ENCODE assay signal across 15 cellular contexts in the genomic region with DNA sequence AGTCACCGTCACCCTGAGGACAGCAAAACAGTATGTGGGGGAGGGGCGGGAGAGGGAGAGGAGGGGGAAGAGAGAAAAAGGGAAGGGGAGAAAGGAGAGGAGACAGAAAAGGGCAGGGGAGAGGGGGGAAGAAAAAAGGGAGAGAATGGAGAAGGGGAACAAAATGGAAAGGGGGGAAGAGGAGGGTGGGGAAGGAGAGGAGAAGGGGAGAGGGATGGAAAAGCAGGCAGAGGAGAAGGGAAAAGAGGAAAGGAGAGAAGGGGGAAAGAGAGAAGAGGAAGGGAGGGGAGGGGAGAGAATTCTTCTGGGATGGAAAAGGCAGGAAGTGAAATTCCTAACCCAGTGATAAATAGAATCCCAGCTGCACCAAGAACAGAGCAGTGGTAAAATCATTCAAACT.
A peak's percentile ranks its signal among the peaks of the same experiment; 100 is the strongest.
DNase-seq lines count a peak whose midpoint lies in the region; ATAC-seq and TF ChIP-seq lines count a peak whose summit lies in the region.
"Had no signal": no experiment of that assay in that cellular context is flagged by ENCODE, and none has a peak within 500 bp of the region (broad histone marks: within the 10 kb centered on the region; RNA-seq: fewer than 3 reads in every experiment).

No MANE protein-coding gene starts in this region.

- no peak for DNase-seq in activated naive CD4-positive, alpha-beta T cell treated with anti-CD3 and anti-CD28 coated beads, Interleukin-2, amount 50 U/mL, for 16 hours
- DNase-seq in central memory CD8-positive, alpha-beta T cell (ENCODE audit: low spot score in 2 of 2), result no peak
- no peak for DNase-seq in activated effector memory CD4-positive, alpha-beta T cell treated with anti-CD3 and anti-CD28 coated beads, Interleukin-2, amount 50 U/mL, for 16 hours
- DNase-seq in occipital lobe (lab: John Stamatoyannopoulos, UW), result no peak
- DNase-seq: activated CD4-positive, CD25-positive, alpha-beta regulatory T cell treated with anti-CD3 and anti-CD28 coated beads, Interleukin-2, amount 50 U/mL, for 72 hours; DMS79; foreskin keratinocyte; midbrain; NCI-H2029; NCI-H524 treated with DMSO at 0.1 percent for 48 hours; pancreas had no signal

- H3K27me3 ChIP-seq in OCI-LY3 (ENCODE audit: low read depth, low read length), result no peaks in the 10 kb centered on the region
- H3K27me3 ChIP-seq: foreskin keratinocyte, pancreas had no signal

- H3K27me3 Mint-ChIP-seq in activated naive CD4-positive, alpha-beta T cell treated with anti-CD3 and anti-CD28 coated beads, Interleukin-2, amount 50 U/mL, for 24 hours, result no peaks in the 10 kb centered on the region
- no peaks in the 10 kb centered on the region for H3K27me3 Mint-ChIP-seq in central memory CD8-positive, alpha-beta T cell
- no peaks in the 10 kb centered on the region for H3K27me3 Mint-ChIP-seq in stimulated activated memory B cell treated with anti-CD40 and anti-IgM and Interleukin-4, amounts not matched to agents 10 μg/mL and 1 μg/mL and 100 μg/mL, for 72 hours

- no peak for TF ChIP-seq CTCF in OCI-LY3 (IDR thresholded peaks at IDR 0.05; ENCODE audit: low read depth, low read length)

- peak overlapping the region; percentile 88 for H3K27ac Mint-ChIP-seq in activated naive CD4-positive, alpha-beta T cell treated with anti-CD3 and anti-CD28 coated beads, Interleukin-2, amount 50 U/mL, for 24 hours
- peak overlapping the region; percentile 96 for H3K27ac Mint-ChIP-seq in central memory CD8-positive, alpha-beta T cell (ENCODE audit: low read depth)
- H3K27ac Mint-ChIP-seq in stimulated activated memory B cell treated with anti-CD40 and anti-IgM and Interleukin-4, amounts not matched to agents 10 μg/mL and 1 μg/mL and 100 μg/mL, for 72 hours, result peak overlapping the region; percentile 93

- peak overlapping the region; percentile 79 for H3K4me3 Mint-ChIP-seq in activated naive CD4-positive, alpha-beta T cell treated with anti-CD3 and anti-CD28 coated beads, Interleukin-2, amount 50 U/mL, for 24 hours
- H3K4me3 Mint-ChIP-seq in central memory CD8-positive, alpha-beta T cell, result peak overlapping the region; percentile 73
- peak overlapping the region; percentile 44 for H3K4me3 Mint-ChIP-seq in stimulated activated memory B cell treated with anti-CD40 and anti-IgM and Interleukin-4, amounts not matched to agents 10 μg/mL and 1 μg/mL and 100 μg/mL, for 72 hours

- no peak overlapping the region for H2AFZ ChIP-seq in OCI-LY3 (ENCODE audit: low read depth, low read length)

- ATAC-seq in central memory CD8-positive, alpha-beta T cell (replicated peaks; ENCODE audit: extremely low read depth, poor library complexity, severe bottlenecking), result no peak
- ATAC-seq in stimulated activated memory B cell treated with anti-CD40 and anti-IgM and Interleukin-4, amounts not matched to agents 10 μg/mL and 1 μg/mL and 100 μg/mL, for 72 hours, result no peak
- ATAC-seq in GM21367 (IDR thresholded peaks at IDR 0.05; ENCODE audit: unreplicated experiment), result no peak
- ATAC-seq: foreskin keratinocyte, pancreas had no signal

- no peaks in the 10 kb centered on the region for H3K9me3 Mint-ChIP-seq in activated naive CD4-positive, alpha-beta T cell treated with anti-CD3 and anti-CD28 coated beads, Interleukin-2, amount 50 U/mL, for 24 hours
- H3K9me3 Mint-ChIP-seq in central memory CD8-positive, alpha-beta T cell, result no peaks in the 10 kb centered on the region
- no peaks in the 10 kb centered on the region for H3K9me3 Mint-ChIP-seq in stimulated activated memory B cell treated with anti-CD40 and anti-IgM and Interleukin-4, amounts not matched to agents 10 μg/mL and 1 μg/mL and 100 μg/mL, for 72 hours

- no peaks in the 10 kb centered on the region for H3K36me3 Mint-ChIP-seq in activated naive CD4-positive, alpha-beta T cell treated with anti-CD3 and anti-CD28 coated beads, Interleukin-2, amount 50 U/mL, for 24 hours
- H3K36me3 Mint-ChIP-seq in central memory CD8-positive, alpha-beta T cell (ENCODE audit: insufficient read depth), result peaks cover 13% of the 10 kb centered on the region
- H3K36me3 Mint-ChIP-seq in stimulated activated memory B cell treated with anti-CD40 and anti-IgM and Interleukin-4, amounts not matched to agents 10 μg/mL and 1 μg/mL and 100 μg/mL, for 72 hours, result no peaks in the 10 kb centered on the region

- no peaks in the 10 kb centered on the region for H4K20me1 ChIP-seq in OCI-LY3 (ENCODE audit: insufficient read depth, low read length)

- H3K36me3 ChIP-seq in OCI-LY3 (replicated peaks; ENCODE audit: low read depth, low read length), result no peaks in the 10 kb centered on the region
- H3K36me3 ChIP-seq: pancreas had no signal

- H3K4me3 ChIP-seq in OCI-LY3 (ENCODE audit: low read length), result peak overlapping the region; percentile 74; the same call in 1 of the 2 replicates
- H3K4me3 ChIP-seq: pancreas had no signal

- H3K9me3 ChIP-seq in OCI-LY3 (ENCODE audit: insufficient read depth, low read length), result no peaks in the 10 kb centered on the region
- H3K9me3 ChIP-seq: pancreas had no signal

- H3K9ac ChIP-seq in OCI-LY3 (ENCODE audit: low read length), result peak overlapping the region; percentile 86; the same call in 1 of the 2 replicates

- H3K4me1 ChIP-seq in OCI-LY3 (ENCODE audit: low read length), result peaks cover 46% of the 10 kb centered on the region
- H3K4me1 ChIP-seq: foreskin keratinocyte, pancreas had no signal

- no peak overlapping the region for H3K27ac ChIP-seq in OCI-LY3 (ENCODE audit: low read length)
- H3K27ac ChIP-seq: foreskin keratinocyte, pancreas had no signal

- no peaks in the 10 kb centered on the region for H3K79me2 ChIP-seq in OCI-LY3 (ENCODE audit: low read length)

- peak overlapping the region; percentile 91 for H3K4me2 ChIP-seq in OCI-LY3 (ENCODE audit: low read length)

- H3K4me1 Mint-ChIP-seq in activated naive CD4-positive, alpha-beta T cell treated with anti-CD3 and anti-CD28 coated beads, Interleukin-2, amount 50 U/mL, for 24 hours, result peaks cover 58% of the 10 kb centered on the region
- peaks cover 41% of the 10 kb centered on the region for H3K4me1 Mint-ChIP-seq in central memory CD8-positive, alpha-beta T cell
- H3K4me1 Mint-ChIP-seq in stimulated activated memory B cell treated with anti-CD40 and anti-IgM and Interleukin-4, amounts not matched to agents 10 μg/mL and 1 μg/mL and 100 μg/mL, for 72 hours, result peaks cover 50% of the 10 kb centered on the region
